ENCODE assay signal across 10 cellular contexts in genomic region chr6:104711371-104711770, GRCh38.
DNase-seq lines count a peak whose midpoint lies in the region; ATAC-seq, FAIRE-seq and TF ChIP-seq lines count a peak whose summit lies in the region.
"Had no signal": no experiment of that assay in that cellular context is flagged by ENCODE, and none has a peak within 500 bp of the region (broad histone marks: within the 10 kb centered on the region; RNA-seq: fewer than 3 reads in every experiment).

No MANE protein-coding gene starts in this region.

- DNase-seq in AG08395 (ENCODE audit: low spot score) (peak; percentile 34), MG63 (peak; percentile 39), RWPE1 (ENCODE audit: low spot score) (peak; percentile 48), foreskin fibroblast (peak; percentile 79 to 87), dedifferentiated amniotic fluid mesenchymal stem cell (ENCODE audit: extremely low spot score) (no peak), GM12891 (ENCODE audit: insufficient read length, low spot score) (no peak)
- DNase-seq: endodermal cell had no signal

- FAIRE-seq in GM12891 (lab: Jason Lieb, UNC) = no peak

- POLR2A ChIA-PET in RWPE1 (lab: Yijun Ruan, JAX; ENCODE audit: low non-redundant PET) = no interaction called here

- no peak for TF ChIP-seq POLR2A in GM12891 (IDR thresholded peaks at IDR 0.05; ENCODE audit: low read depth, low read length)

- H3K9me3 ChIP-seq in MG63 = no peaks in the 10 kb centered on the region

- no peaks in the 10 kb centered on the region for H3K27me3 ChIP-seq in MG63
- H3K27me3 ChIP-seq: BLaER1 had no signal

- no peak overlapping the region for H3K27ac ChIP-seq in RWPE1
- H3K27ac ChIP-seq: BLaER1 had no signal

- CTCF ChIA-PET in RWPE1 (lab: Yijun Ruan, JAX) = no interaction called here

- TF ChIP-seq CTCF in RWPE1 (conservative IDR thresholded peaks at IDR 0.05; ENCODE audit: low read depth) = no peak
- TF ChIP-seq CTCF in foreskin fibroblast (IDR thresholded peaks at IDR 0.05; ENCODE audit: low read depth, low read length) = no peak

- no peak overlapping the region for H3K4me3 ChIP-seq in MG63
- no peak overlapping the region for H3K4me3 ChIP-seq in foreskin fibroblast (ENCODE audit: low read depth in 1 of 2, low read length in 2 of 2)
- H3K4me3 ChIP-seq: BLaER1 had no signal

- ATAC-seq in HG03565 (IDR thresholded peaks at IDR 0.05; ENCODE audit: unreplicated experiment) (no peak), GM18517 (IDR thresholded peaks at IDR 0.05; ENCODE audit: unreplicated experiment) (no peak)

- H3K36me3 ChIP-seq in MG63 = no peaks in the 10 kb centered on the region
- H3K36me3 ChIP-seq: BLaER1 had no signal

TF ChIP-seq in GM12891, 5 proteins besides CTCF, POLR2A, EP300 and RAD21:
- no peak for TF ChIP-seq PAX5 (IDR thresholded peaks at IDR 0.05; ENCODE audit: insufficient read depth, low read length, severe bottlenecking)
- no peak for TF ChIP-seq POU2F2 (IDR thresholded peaks at IDR 0.05; ENCODE audit: low read depth, low read length)
- TF ChIP-seq SPI1 (IDR thresholded peaks at IDR 0.05; ENCODE audit: low read depth, low read length) = no peak
- no peak for TF ChIP-seq POLR2AphosphoS5 (IDR thresholded peaks at IDR 0.05; ENCODE audit: low read depth, low read length)
- no peak for TF ChIP-seq TAF1 (IDR thresholded peaks at IDR 0.05; ENCODE audit: low read depth, low read length)

Comparison
In these comparisons a context has a peak if more than half of its experiments do, and no peak if none do; other contexts are left out.
1. DNase-seq: peak in AG08395 (single experiment), MG63 (single experiment), RWPE1 (single experiment) and foreskin fibroblast (2 of 2); none in dedifferentiated amniotic fluid mesenchymal stem cell (single experiment) and GM12891 (single experiment).